Comparison of ENCODE assay signal across 23 cellular contexts in the genomic region with DNA sequence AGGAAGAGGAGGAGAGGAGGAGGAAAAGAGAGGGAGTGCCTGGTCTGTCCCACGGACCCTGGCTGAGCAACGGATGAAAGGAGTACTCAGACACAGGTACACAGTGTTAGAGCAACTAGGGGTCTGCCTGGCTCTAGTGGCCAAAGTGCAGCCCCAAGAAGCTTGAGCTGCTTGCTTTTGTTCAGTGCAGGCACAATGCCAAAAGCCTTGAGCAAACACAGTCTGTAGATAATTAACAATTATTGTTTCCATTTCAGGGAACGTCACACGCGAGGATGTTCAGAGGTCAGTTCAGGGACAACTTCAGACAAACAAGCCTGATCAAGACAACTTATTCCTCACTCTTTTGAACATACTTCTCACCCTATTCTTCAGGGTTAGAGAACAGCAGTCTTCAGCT. TPM values are rescaled to one million over a fixed set of nuclear protein-coding genes. Genes with fewer than 3 reads are reported as not detected.
DNase-seq lines count a peak whose midpoint lies in the region; ATAC-seq and FAIRE-seq lines count a peak whose summit lies in the region.
"Had no signal": no experiment of that assay in that cellular context is flagged by ENCODE, and none has a peak within 500 bp of the region (broad histone marks: within the 10 kb centered on the region; RNA-seq: fewer than 3 reads in every experiment).

No MANE protein-coding gene starts in this region.

- H3K4me1 ChIP-seq in small intestine (ENCODE audit: control insufficient read depth in 2 of 2, insufficient read depth in 1 of 2, low read depth in 1 of 2, low read length in 1 of 2): no peaks in the 10 kb centered on the region
- H3K4me1 ChIP-seq: body of pancreas, prostate gland, suprapubic skin had no signal

- no peak for ATAC-seq in HG03095 (IDR thresholded peaks at IDR 0.05; ENCODE audit: unreplicated experiment)
- ATAC-seq: body of pancreas had no signal

- FAIRE-seq in small intestine (lab: Jason Lieb, UNC): no peak
- FAIRE-seq: colon, endometrium, H1 had no signal

- H3K36me3 ChIP-seq in small intestine (ENCODE audit: control insufficient read depth in 2 of 2, insufficient read depth in 2 of 2, low read length in 2 of 2): no peaks in the 10 kb centered on the region
- H3K36me3 ChIP-seq: BLaER1 treated with 17β-estradiol and CSF1 and Interleukin-3, amounts not matched to agents 10 nM and 100 nM; prostate gland; suprapubic skin had no signal

- no peaks in the 10 kb centered on the region for H3K27me3 ChIP-seq in small intestine (ENCODE audit: control insufficient read depth in 2 of 2, insufficient read depth in 2 of 2, low read length in 2 of 2)
- H3K27me3 ChIP-seq: body of pancreas, suprapubic skin had no signal

- no peak overlapping the region for H3K4me3 ChIP-seq in small intestine (ENCODE audit: low read depth in 1 of 2, low read length in 2 of 2)
- H3K4me3 ChIP-seq: BLaER1 treated with 17β-estradiol and CSF1 and Interleukin-3, amounts not matched to agents 10 nM and 100 nM; body of pancreas; prostate gland; smooth muscle cell; suprapubic skin had no signal

- H3K27ac ChIP-seq in small intestine (ENCODE audit: low read depth in 1 of 2, low read length in 1 of 2): no peak overlapping the region
- H3K27ac ChIP-seq: BLaER1 treated with 17β-estradiol and CSF1 and Interleukin-3, amounts not matched to agents 10 nM and 100 nM; body of pancreas; prostate gland; suprapubic skin had no signal

- no peaks in the 10 kb centered on the region for H3K9me3 ChIP-seq in small intestine (ENCODE audit: control insufficient read depth, low read depth)
- H3K9me3 ChIP-seq: body of pancreas, prostate gland, suprapubic skin had no signal

- DNase-seq in NCI-H1417 (lab: John Stamatoyannopoulos, UW) (peak in 2 of 3 experiments; percentile 33 to 80), NCI-H1417 treated with DMSO at 0.1 percent for 48 hours (lab: John Stamatoyannopoulos, UW) (no peak), NCI-H1105 treated with DMSO at 0.1 percent for 48 hours (lab: John Stamatoyannopoulos, UW) (peak; percentile 69), fibroblast of gingiva (ENCODE audit: low read depth) (peak; percentile 1), small intestine (peak; percentile 76), NCI-H510A treated with DMSO at 0.1 percent for 48 hours (lab: John Stamatoyannopoulos, UW) (no peak), nucleus accumbens (lab: John Stamatoyannopoulos, UW) (no peak)
- DNase-seq: activated CD8-positive, alpha-beta memory T cell treated with anti-CD3 and anti-CD28 coated beads for 24 hours; activated naive CD8-positive, alpha-beta T cell treated with anti-CD3 and anti-CD28 coated beads for 36 hours; DMS79 treated with DMSO at 0.1 percent for 48 hours; KBM-7; NCI-H1092 treated with DMSO at 0.1 percent for 48 hours; NCI-H226; stimulated activated CD4-positive, alpha-beta T cell treated with anti-CD3 and anti-CD28 coated beads, Interleukin-4, amount 100 ng/mL, for 24 hours had no signal

- 21 to 44% (median 28%) methylated on average over 5 of the region's 5 CpGs for WGBS in small intestine, 3 donors

RNA-seq across cellular contexts. Expression of gene ZNF726, which starts 32.2 kb away (rescaled TPM):
- 1 to 10 TPM in 1 of 3 donors, under 1 TPM in 1, not detected in 1; 0.42 to 1.3 TPM for polyA plus RNA-seq in small intestine
- polyA plus RNA-seq: H1, smooth muscle cell had no signal

Comparison
In these comparisons a context has a peak if more than half of its experiments do, and no peak if none do; other contexts are left out.
1. DNase-seq: peak in NCI-H1417 (2 of 3), NCI-H1105 treated with DMSO at 0.1 percent for 48 hours (single experiment), fibroblast of gingiva (single experiment) and small intestine (single experiment); none in NCI-H1417 treated with DMSO at 0.1 percent for 48 hours (single experiment), NCI-H510A treated with DMSO at 0.1 percent for 48 hours (single experiment) and nucleus accumbens (0 of 56).